13 cellular contexts compared by ENCODE assay signal in the genomic region with DNA sequence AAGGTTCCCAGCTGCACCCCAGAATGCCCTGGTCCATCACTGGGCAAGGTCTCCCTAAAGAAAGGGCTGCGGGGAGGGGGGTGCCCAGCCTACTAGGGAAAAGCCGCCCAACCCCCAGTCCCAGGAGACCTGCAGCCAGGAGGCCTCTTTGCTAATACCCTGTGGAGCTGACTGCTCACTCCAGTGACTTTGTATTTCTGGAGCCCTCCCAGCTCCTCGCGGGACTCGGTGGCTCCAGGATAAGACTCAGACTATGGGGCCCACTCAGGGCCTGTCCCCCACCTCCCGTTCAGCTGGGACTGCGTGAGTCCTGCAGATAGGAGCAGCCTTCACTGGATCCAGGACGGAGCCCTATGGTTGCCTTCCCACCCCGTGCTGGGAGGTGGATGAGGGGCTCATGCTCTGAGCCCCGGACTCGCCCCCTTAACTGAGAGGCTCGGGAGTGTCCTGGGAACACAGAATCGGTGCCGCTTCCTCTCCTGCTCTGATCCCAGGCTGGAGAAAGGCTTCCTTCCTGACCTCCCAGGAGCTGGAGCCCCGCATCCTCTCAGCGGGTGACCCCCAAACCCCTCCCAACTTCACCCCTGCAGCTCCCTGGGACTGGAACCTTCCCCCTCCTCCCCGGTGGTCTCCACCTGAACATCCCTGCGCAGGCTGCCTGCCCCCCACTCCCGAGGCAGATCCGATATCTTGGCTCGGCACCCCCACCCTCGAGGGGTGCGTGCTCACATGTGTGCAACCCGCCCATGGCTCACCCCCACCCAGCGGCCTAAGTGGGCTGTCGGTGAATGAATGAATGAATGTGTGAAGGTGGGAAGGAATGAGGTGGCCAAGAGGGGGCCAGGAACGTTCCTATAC. TPM values are rescaled to one million over a fixed set of nuclear protein-coding genes. Genes with fewer than 3 reads are reported as not detected.
DNase-seq lines count a peak whose midpoint lies in the region; ATAC-seq and TF ChIP-seq lines count a peak whose summit lies in the region.
"Had no signal": no experiment of that assay in that cellular context is flagged by ENCODE, and none has a peak within 500 bp of the region (broad histone marks: within the 10 kb centered on the region; RNA-seq: fewer than 3 reads in every experiment).

No MANE protein-coding gene starts in this region.

- peak overlapping the region in 7 of 11 experiments; percentile 11 to 64 (median 56); a peak in 13 of 22 replicates for H3K9ac ChIP-seq in BLaER1 treated with 17β-estradiol and CSF1 and Interleukin-3, amounts not matched to agents 10 nM and 100 nM

- ATAC-seq in HG03457 (IDR thresholded peaks at IDR 0.05; ENCODE audit: unreplicated experiment) (no peak), GM18909 (IDR thresholded peaks at IDR 0.05; ENCODE audit: poor library complexity, unreplicated experiment) (no peak)
- ATAC-seq: heart left ventricle had no signal

- peaks cover 26 to 77% (median 64%) of the 10 kb centered on the region in 11 experiments; a peak in 21 of 22 replicates for H4K20me1 ChIP-seq in BLaER1 treated with 17β-estradiol and CSF1 and Interleukin-3, amounts not matched to agents 10 nM and 100 nM

- H3K27ac ChIP-seq in BLaER1 treated with 17β-estradiol and CSF1 and Interleukin-3, amounts not matched to agents 10 nM and 100 nM = peak overlapping the region in 6 of 11 experiments; percentile 42 to 60 (median 52); a peak in 9 of 22 replicates
- H3K27ac ChIP-seq: heart left ventricle, pancreas had no signal

- H3K36me3 ChIP-seq in BLaER1 treated with 17β-estradiol and CSF1 and Interleukin-3, amounts not matched to agents 10 nM and 100 nM = peaks cover 32 to 55% (median 47%) of the 10 kb centered on the region in 11 experiments
- peaks cover 15% of the 10 kb centered on the region for H3K36me3 ChIP-seq in H7 (replicated peaks; ENCODE audit: control insufficient read depth, insufficient read depth, low read length)

- no peaks in the 10 kb centered on the region for H3K9me3 ChIP-seq in BLaER1 treated with 17β-estradiol and CSF1 and Interleukin-3, amounts not matched to agents 10 nM and 100 nM (replicated peaks in 1 of 11)
- H3K9me3 ChIP-seq: heart left ventricle, pancreas had no signal

- peaks cover 48 to 90% (median 81%) of the 10 kb centered on the region in 10 experiments for H3K4me1 ChIP-seq in BLaER1 treated with 17β-estradiol and CSF1 and Interleukin-3, amounts not matched to agents 10 nM and 100 nM
- H3K4me1 ChIP-seq: heart left ventricle, pancreas had no signal

- TF ChIP-seq POLR2A in erythroblast (IDR thresholded peaks at IDR 0.05; ENCODE audit: low read length) = peak; percentile 12

- H3K27me3 ChIP-seq in BLaER1 treated with 17β-estradiol and CSF1 and Interleukin-3, amounts not matched to agents 10 nM and 100 nM = peaks cover 0 to 50% (median 0%) of the 10 kb centered on the region in 11 experiments; a peak in 8 of 22 replicates
- no peaks in the 10 kb centered on the region for H3K27me3 ChIP-seq in H7 (ENCODE audit: control insufficient read depth, insufficient read depth, low read length)
- H3K27me3 ChIP-seq: pancreas had no signal

- peak overlapping the region in 10 of 11 experiments; percentile 78 to 96 (median 90); a peak in 20 of 22 replicates for H3K4me2 ChIP-seq in BLaER1 treated with 17β-estradiol and CSF1 and Interleukin-3, amounts not matched to agents 10 nM and 100 nM

- peak overlapping the region in 2 of 10 experiments; percentile 20 to 41; a peak in 2 of 20 replicates for H3K4me3 ChIP-seq in BLaER1 treated with 17β-estradiol and CSF1 and Interleukin-3, amounts not matched to agents 10 nM and 100 nM
- no peak overlapping the region for H3K4me3 ChIP-seq in H7 (ENCODE audit: insufficient read depth, low read depth, low read length)
- H3K4me3 ChIP-seq: heart left ventricle, lung, pancreas had no signal

- DNase-seq in H7 (peak; percentile 77), erythroblast (lab: John Stamatoyannopoulos, UW) (no peak), AG08396 (ENCODE audit: low spot score) (no peak), SHP77 treated with DMSO at 0.1 percent for 48 hours (lab: John Stamatoyannopoulos, UW) (no peak)
- DNase-seq: effector CD4-positive, alpha-beta T cell; heart left ventricle; NCI-H510A treated with DMSO at 0.1 percent for 48 hours had no signal

TF ChIP-seq in PFSK-1, 5 proteins besides CTCF, POLR2A, EP300 and RAD21:
- TF ChIP-seq TAF1 (IDR thresholded peaks at IDR 0.05; ENCODE audit: borderline replicate concordance, insufficient read depth, low read length) (no peak), SIN3A (IDR thresholded peaks at IDR 0.05; ENCODE audit: borderline replicate concordance, insufficient read depth, low read length) (no peak), FOXP2 (optimal IDR thresholded peaks at IDR 0.05; ENCODE audit: borderline replicate concordance, extremely low read depth, extremely low read length, insufficient read depth) (no peak), POLR2AphosphoS5 (IDR thresholded peaks at IDR 0.05; ENCODE audit: low read depth, low read length) (peak; percentile 20; the same call in 1 of the 2 replicates)

RNA-seq across cellular contexts. Expression of gene SLC7A5, which starts 40.0 kb away (rescaled TPM):
- total RNA-seq in H7 (2014; rRNA removed; shearing (Covaris generic)) = 91.6 and 188 TPM in 2 replicates
- 504 TPM for polyA plus RNA-seq in PFSK-1 (2012; ENCODE audit: insufficient read length, low read depth)
